14 cellular contexts compared by ENCODE assay signal in genomic region chr1:178096421-178096820, GRCh38. TPM values are rescaled to one million over a fixed set of nuclear protein-coding genes. Genes with fewer than 3 reads are reported as not detected.
DNase-seq lines count a peak whose midpoint lies in the region; ATAC-seq and TF ChIP-seq lines count a peak whose summit lies in the region.
"Had no signal": no experiment of that assay in that cellular context is flagged by ENCODE, and none has a peak within 500 bp of the region (broad histone marks: within the 10 kb centered on the region; RNA-seq: fewer than 3 reads in every experiment).

No MANE protein-coding gene starts in this region.

- no peak for TF ChIP-seq EP300 in neural cell (conservative IDR thresholded peaks at IDR 0.05; ENCODE audit: poor library complexity, severe bottlenecking)

- H3K9ac ChIP-seq in PC-3 (ENCODE audit: low read length) (peak overlapping the region; percentile 17; the same call in 1 of the 2 replicates), neural cell (ENCODE audit: low read length) (no peak overlapping the region)

- H3K27me3 Mint-ChIP-seq in endothelial cell (ENCODE audit: unreplicated experiment): peaks cover 3% of the 10 kb centered on the region

- H3K4me3 ChIP-seq in AG04450 (ENCODE audit: low read depth, low read length) (peak overlapping the region; percentile 88; the same call in 1 of the 2 replicates), PC-3 (ENCODE audit: low read length) (peak overlapping the region; percentile 83), neural cell (ENCODE audit: low read length) (peak overlapping the region; percentile 89)
- H3K4me3 ChIP-seq: ovary had no signal

- H3K27ac ChIP-seq in AG04450 (ENCODE audit: low read depth, low read length): no peak overlapping the region
- H3K27ac ChIP-seq in PC-3 (ENCODE audit: low read length): no peak overlapping the region
- no peak overlapping the region for H3K27ac ChIP-seq in neural cell (ENCODE audit: low read length)
- H3K27ac ChIP-seq: ovary had no signal

- H4K20me1 ChIP-seq in PC-3 (ENCODE audit: low read length) (no peaks in the 10 kb centered on the region), neural cell (ENCODE audit: insufficient read depth) (no peaks in the 10 kb centered on the region)

- peak overlapping the region; percentile 93 for H3K4me3 Mint-ChIP-seq in endothelial cell (ENCODE audit: unreplicated experiment)
- H3K4me3 Mint-ChIP-seq: activated CD8-positive, alpha-beta T cell treated with anti-CD3 and anti-CD28 coated beads, Interleukin-2, amount 10 ng/mL, durations not matched to agents 7 days and 5 days had no signal

- BruUV-seq in PC-3 (replicated peaks; lab: Mats Ljungman, UMichigan): no TSS peak

- peaks cover 56% of the 10 kb centered on the region for H3K4me1 Mint-ChIP-seq in endothelial cell (ENCODE audit: unreplicated experiment)

- CTCF ChIA-PET in AG04450 (lab: Charles Lee) (interaction anchor here (1.5 to 1.6 kb wide), 2 partner anchors 65 to 148 kb away, joined by 3 to 7 read pairs; no protein-coding TSS in a partner anchor), PC-3 (lab: Charles Lee) (interaction anchor here (0.7 kb wide), 1 partner anchor 185 kb away, joined by 3 read pairs; no protein-coding TSS in a partner anchor)

- H3K4me1 ChIP-seq in PC-3 (ENCODE audit: insufficient read depth, low read length): peaks cover 42% of the 10 kb centered on the region

- no peak for TF ChIP-seq RAD21 in neural cell (conservative IDR thresholded peaks at IDR 0.05)

- H3K9me3 Mint-ChIP-seq in endothelial cell (ENCODE audit: unreplicated experiment): no peaks in the 10 kb centered on the region

- POLR2A ChIA-PET in AG04450 (lab: Yijun Ruan, JAX): interaction anchor here (0.5 to 0.6 kb wide), 2 partner anchors 47 to 102 kb away, joined by 3 to 5 read pairs; no protein-coding TSS in a partner anchor
- POLR2A ChIA-PET in PC-3 (lab: Charles Lee; ENCODE audit: unreplicated experiment): no interaction called here

- peaks cover 3% of the 10 kb centered on the region for H3K36me3 Mint-ChIP-seq in endothelial cell (ENCODE audit: low read depth, unreplicated experiment)

- peaks cover 70% of the 10 kb centered on the region for H3K79me2 ChIP-seq in PC-3 (ENCODE audit: low read length)
- H3K79me2 ChIP-seq in neural cell (replicated peaks; ENCODE audit: insufficient read depth, low read length): peaks cover 52% of the 10 kb centered on the region

- H3K27ac Mint-ChIP-seq in endothelial cell (ENCODE audit: unreplicated experiment): peak overlapping the region; percentile 54
- H3K27ac Mint-ChIP-seq: activated CD8-positive, alpha-beta T cell treated with anti-CD3 and anti-CD28 coated beads, Interleukin-2, amount 10 ng/mL, durations not matched to agents 7 days and 5 days had no signal

- H2AFZ ChIP-seq in PC-3 (ENCODE audit: low read length) (no peak overlapping the region), neural cell (ENCODE audit: low read depth, low read length) (no peak overlapping the region)

- H3K9me2 ChIP-seq in PC-3 (replicated peaks; ENCODE audit: low read length) (no peaks in the 10 kb centered on the region), neural cell (ENCODE audit: insufficient read depth, low read length) (no peaks in the 10 kb centered on the region)

- intact Hi-C loops in PC-3 (cut with micrococcal nuclease): no loop called here

- no peak for ATAC-seq in PC-3
- no peak for ATAC-seq in GM19463 (IDR thresholded peaks at IDR 0.05; ENCODE audit: unreplicated experiment)
- ATAC-seq: activated CD8-positive, alpha-beta T cell treated with anti-CD3 and anti-CD28 coated beads, Interleukin-2, amount 10 ng/mL, durations not matched to agents 7 days and 5 days; HCT116 had no signal

- DNase-seq in AG04450 (ENCODE audit: low read depth, low spot score) (no peak), PC-3 (no peak), endothelial cell (ENCODE audit: low spot score) (no peak), DMS153 (lab: John Stamatoyannopoulos, UW) (no peak), COLO829 (ENCODE audit: low spot score) (no peak)
- no peak for DNase-seq in activated CD4-positive, alpha-beta T cell treated with anti-CD3 and anti-CD28 coated beads for 4 hours
- DNase-seq: activated CD8-positive, alpha-beta T cell treated with anti-CD3 and anti-CD28 coated beads, Interleukin-2, amount 10 ng/mL, durations not matched to agents 7 days and 5 days; activated naive CD4-positive, alpha-beta T cell treated with Interleukin-2 at 50 U/mL for 16 hours; cerebellar nuclear complex; ovary; stimulated activated CD4-positive, alpha-beta T cell treated with anti-CD3 and anti-CD28 coated beads, Interleukin-2, amount 100 ng/mL, for 24 hours had no signal

- H3K9me3 ChIP-seq in AG04450 (ENCODE audit: control insufficient read depth, insufficient read depth, low read length) (no peaks in the 10 kb centered on the region; the same call in 1 of the 2 replicates), PC-3 (ENCODE audit: low read length) (no peaks in the 10 kb centered on the region), neural cell (ENCODE audit: low read length) (no peaks in the 10 kb centered on the region)
- H3K9me3 ChIP-seq: ovary had no signal

- no peaks in the 10 kb centered on the region for H3K36me3 ChIP-seq in PC-3 (ENCODE audit: low read depth, low read length)
- no peaks in the 10 kb centered on the region for H3K36me3 ChIP-seq in neural cell (ENCODE audit: insufficient read depth, low read length)
- H3K36me3 ChIP-seq: ovary had no signal

- TF ChIP-seq CTCF in AG04450 (IDR thresholded peaks at IDR 0.05; ENCODE audit: low read depth, low read length) (no peak), PC-3 (conservative IDR thresholded peaks at IDR 0.05; ENCODE audit: low read depth, low read length) (no peak), endothelial cell (IDR thresholded peaks at IDR 0.05; ENCODE audit: unreplicated experiment) (no peak), neural cell (IDR thresholded peaks at IDR 0.05; ENCODE audit: poor library complexity, severe bottlenecking) (no peak)

- H3F3A ChIP-seq in PC-3 (ENCODE audit: low read length, unreplicated experiment): no peaks in the 10 kb centered on the region
- H3F3A ChIP-seq in neural cell (ENCODE audit: insufficient read depth, low read length, poor library complexity, severe bottlenecking): peaks cover 5% of the 10 kb centered on the region

- H3K27me3 ChIP-seq in AG04450 (ENCODE audit: control insufficient read depth, insufficient read depth, low read length): no peaks in the 10 kb centered on the region
- H3K27me3 ChIP-seq in PC-3 (ENCODE audit: low read length): no peaks in the 10 kb centered on the region
- no peaks in the 10 kb centered on the region for H3K27me3 ChIP-seq in neural cell (ENCODE audit: insufficient read depth, low read depth, low read length)
- H3K27me3 ChIP-seq: ovary had no signal

- H3K4me2 ChIP-seq in PC-3 (ENCODE audit: low read length) (peak overlapping the region; percentile 91), neural cell (ENCODE audit: low read length) (peak overlapping the region; percentile 77)

TF ChIP-seq in neural cell, 6 proteins besides CTCF, POLR2A, EP300 and RAD21:
- TF ChIP-seq MXI1 (conservative IDR thresholded peaks at IDR 0.05; ENCODE audit: poor library complexity, severe bottlenecking) (no peak), EZH2 (IDR thresholded peaks at IDR 0.05; ENCODE audit: borderline replicate concordance, insufficient read depth, low read length, poor library complexity, severe bottlenecking) (no peak), POLR2AphosphoS5 (IDR thresholded peaks at IDR 0.05) (no peak), TAF1 (IDR thresholded peaks at IDR 0.05; ENCODE audit: low read depth) (no peak), SMC3 (conservative IDR thresholded peaks at IDR 0.05; ENCODE audit: poor library complexity) (no peak), REST (IDR thresholded peaks at IDR 0.05; ENCODE audit: borderline replicate concordance) (no peak)

RNA-seq across cellular contexts. Expression of gene RASAL2, which starts 2.5 kb away (rescaled TPM):
- polyA plus RNA-seq in AG04450 (2011; rRNA removed) (17.8 and 21.4 TPM in 2 replicates), neural cell (73.0 and 73.3 TPM in 2 replicates)
- polyA minus RNA-seq in AG04450 (2011; rRNA and poly(A)+ RNA removed): 40.1 and 43.2 TPM in 2 replicates
- total RNA-seq in PC-3 (2014; rRNA removed) (7.9 and 11.3 TPM in 2 replicates), endothelial cell (ENCODE audit: unreplicated experiment) (82.1 TPM)
- polyA minus RNA-seq in neural cell: 133 and 151 TPM in 2 replicates
- total RNA-seq: activated CD8-positive, alpha-beta T cell treated with anti-CD3 and anti-CD28 coated beads, Interleukin-2, amount 10 ng/mL, durations not matched to agents 7 days and 5 days had no signal
